In genomic region chr22:38294193-38294592, GRCh38 we compare ENCODE assay signal across 21 cellular contexts. TPM values are rescaled to one million over a fixed set of nuclear protein-coding genes. Genes with fewer than 3 reads are reported as not detected.
DNase-seq lines count a peak whose midpoint lies in the region; ATAC-seq and TF ChIP-seq lines count a peak whose summit lies in the region.
"Had no signal": no experiment of that assay in that cellular context is flagged by ENCODE, and none has a peak within 500 bp of the region (broad histone marks: within the 10 kb centered on the region; RNA-seq: fewer than 3 reads in every experiment).

No MANE protein-coding gene starts in this region.

- no peak overlapping the region for H3K27ac Mint-ChIP-seq in MCF 10A (ENCODE audit: low read depth, unreplicated experiment)
- peak overlapping the region; percentile 19 for H3K27ac Mint-ChIP-seq in T-helper 17 cell
- peak overlapping the region; percentile 75 for H3K27ac Mint-ChIP-seq in endodermal cell

- H3K9me3 ChIP-seq in breast epithelium, result no peaks in the 10 kb centered on the region
- H3K9me3 ChIP-seq in T-helper 17 cell (ENCODE audit: control insufficient read depth, low read length, poor library complexity, severe bottlenecking), result no peaks in the 10 kb centered on the region
- no peaks in the 10 kb centered on the region for H3K9me3 ChIP-seq in endodermal cell (ENCODE audit: control insufficient read depth, low read length)
- H3K9me3 ChIP-seq in gastrocnemius medialis, result no peaks in the 10 kb centered on the region
- no peaks in the 10 kb centered on the region for H3K9me3 ChIP-seq in upper lobe of right lung
- no peaks in the 10 kb centered on the region for H3K9me3 ChIP-seq in stomach
- H3K9me3 ChIP-seq: suprapubic skin had no signal

- H3K4me3 ChIP-seq in breast epithelium (no peak overlapping the region), endodermal cell (ENCODE audit: low read length) (no peak overlapping the region), gastrocnemius medialis (no peak overlapping the region), upper lobe of right lung (no peak overlapping the region), stomach (no peak overlapping the region)
- H3K4me3 ChIP-seq: suprapubic skin had no signal

- intact Hi-C loops in breast epithelium (cut with DNase I; ENCODE audit: low total_unique reads) (no loop called here), MCF 10A (cut with micrococcal nuclease) (no loop called here), gastrocnemius medialis (cut with DNase I; ENCODE audit: low total_unique reads) (no loop called here), posterior cingulate gyrus (cut with DNase I) (no loop called here), upper lobe of right lung (cut with DNase I) (no loop called here), stomach (cut with DNase I; ENCODE audit: low total_unique reads) (no loop called here)

- H3K27me3 Mint-ChIP-seq in MCF 10A (ENCODE audit: insufficient read depth, unreplicated experiment) (no peaks in the 10 kb centered on the region), T-helper 17 cell (no peaks in the 10 kb centered on the region), endodermal cell (ENCODE audit: insufficient read depth) (no peaks in the 10 kb centered on the region)
- H3K27me3 Mint-ChIP-seq: stimulated activated naive B cell treated with anti-CD40 and anti-IgM and Interleukin-4, amounts not matched to agents 10 μg/mL and 1 μg/mL and 100 μg/mL, for 72 hours had no signal

- no peaks in the 10 kb centered on the region for H3K27me3 ChIP-seq in breast epithelium
- H3K27me3 ChIP-seq in endodermal cell (ENCODE audit: control insufficient read depth, insufficient read depth, low read length, poor library complexity, severe bottlenecking), result no peaks in the 10 kb centered on the region
- H3K27me3 ChIP-seq in gastrocnemius medialis, result no peaks in the 10 kb centered on the region
- H3K27me3 ChIP-seq in upper lobe of right lung, result no peaks in the 10 kb centered on the region
- no peaks in the 10 kb centered on the region for H3K27me3 ChIP-seq in stomach
- H3K27me3 ChIP-seq: suprapubic skin had no signal

- CTCF ChIA-PET in MCF 10A (lab: Yijun Ruan, JAX), result no interaction called here

- H3K4me3 Mint-ChIP-seq in MCF 10A (ENCODE audit: unreplicated experiment), result no peak overlapping the region
- H3K4me3 Mint-ChIP-seq in T-helper 17 cell, result no peak overlapping the region
- H3K4me3 Mint-ChIP-seq in endodermal cell, result no peak overlapping the region
- H3K4me3 Mint-ChIP-seq: activated T-cell treated with anti-CD3 and anti-CD28 coated beads, Interleukin-2, amount 50 U/mL, for 4 hours; stimulated activated naive B cell treated with anti-CD40 and anti-IgM and Interleukin-4, amounts not matched to agents 10 μg/mL and 1 μg/mL and 100 μg/mL, for 72 hours had no signal

- WGBS in endodermal cell (ENCODE audit: insufficient coverage in 1 of 2, insufficient read length in 1 of 2), 2 experiments, result 93 to 97% methylated on average over 9 to 26 of the region's 26 CpGs
- WGBS in stomach, 5 donors, result 94 to 96% (median 95%) methylated on average over 15 to 26 of the region's 26 CpGs

- TF ChIP-seq EP300 in stomach (IDR thresholded peaks at IDR 0.05), result no peak

- no peak for TF ChIP-seq CTCF in breast epithelium (IDR thresholded peaks at IDR 0.05)
- no peak for TF ChIP-seq CTCF in MCF 10A (IDR thresholded peaks at IDR 0.05; ENCODE audit: unreplicated experiment)
- TF ChIP-seq CTCF in endodermal cell (conservative IDR thresholded peaks at IDR 0.05), result no peak
- TF ChIP-seq CTCF in gastrocnemius medialis (IDR thresholded peaks at IDR 0.05 in 4 of 5, conservative IDR thresholded peaks at IDR 0.05 in 1 of 5), result no peak
- TF ChIP-seq CTCF in upper lobe of right lung (IDR thresholded peaks at IDR 0.05), result no peak
- TF ChIP-seq CTCF in stomach (IDR thresholded peaks at IDR 0.05), result no peak

- TF ChIP-seq POLR2A in breast epithelium (IDR thresholded peaks at IDR 0.05), result no peak
- no peak for TF ChIP-seq POLR2A in gastrocnemius medialis (IDR thresholded peaks at IDR 0.05)
- no peak for TF ChIP-seq POLR2A in stomach (IDR thresholded peaks at IDR 0.05)

- BruUV-seq in MCF 10A (replicated peaks; lab: Mats Ljungman, UMichigan), result no TSS peak

- peak overlapping the region; percentile 97 for H3K27ac ChIP-seq in breast epithelium
- no peak overlapping the region for H3K27ac ChIP-seq in endodermal cell (ENCODE audit: low read depth, low read length)
- peak overlapping the region; percentile 61 to 72 (median 70) for H3K27ac ChIP-seq in gastrocnemius medialis
- no peak overlapping the region for H3K27ac ChIP-seq in upper lobe of right lung
- H3K27ac ChIP-seq in stomach, result peak overlapping the region in 2 of 5 donors; percentile 44 to 75

- peaks cover 0 to 8% of the 10 kb centered on the region in 2 donors for H3K4me1 ChIP-seq in breast epithelium
- no peaks in the 10 kb centered on the region for H3K4me1 ChIP-seq in endodermal cell (ENCODE audit: control insufficient read depth, insufficient read depth, low read length)
- peaks cover 7 to 12% of the 10 kb centered on the region in 2 donors for H3K4me1 ChIP-seq in gastrocnemius medialis
- H3K4me1 ChIP-seq in upper lobe of right lung, result no peaks in the 10 kb centered on the region
- peaks cover 0 to 23% (median 9%) of the 10 kb centered on the region in 4 donors for H3K4me1 ChIP-seq in stomach

- H3K36me3 ChIP-seq in breast epithelium (peaks cover 7% of the 10 kb centered on the region), endodermal cell (ENCODE audit: control insufficient read depth, insufficient read depth, low read length) (peaks cover 91% of the 10 kb centered on the region), gastrocnemius medialis (peaks cover 0 to 84% of the 10 kb centered on the region in 2 donors), upper lobe of right lung (peaks cover 75% of the 10 kb centered on the region), stomach (peaks cover 75 to 93% (median 91%) of the 10 kb centered on the region in 4 donors)

- H3K36me3 Mint-ChIP-seq in MCF 10A (ENCODE audit: insufficient read depth, unreplicated experiment) (peaks cover 95% of the 10 kb centered on the region), T-helper 17 cell (ENCODE audit: low read depth) (no peaks in the 10 kb centered on the region), endodermal cell (ENCODE audit: low read depth) (peaks cover 64% of the 10 kb centered on the region)

- H3K9me3 Mint-ChIP-seq in MCF 10A (ENCODE audit: unreplicated experiment), result no peaks in the 10 kb centered on the region
- no peaks in the 10 kb centered on the region for H3K9me3 Mint-ChIP-seq in endodermal cell
- H3K9me3 Mint-ChIP-seq: activated T-cell treated with anti-CD3 and anti-CD28 coated beads, Interleukin-2, amount 50 U/mL, for 4 hours; stimulated activated naive B cell treated with anti-CD40 and anti-IgM and Interleukin-4, amounts not matched to agents 10 μg/mL and 1 μg/mL and 100 μg/mL, for 72 hours had no signal

- ATAC-seq in T-helper 17 cell (no peak), gastrocnemius medialis (no peak), upper lobe of right lung (no peak)
- ATAC-seq: activated T-cell treated with anti-CD3 and anti-CD28 coated beads, Interleukin-2, amount 50 U/mL, for 4 hours; stimulated activated naive B cell treated with anti-CD40 and anti-IgM and Interleukin-4, amounts not matched to agents 10 μg/mL and 1 μg/mL and 100 μg/mL, for 72 hours had no signal

- DNase-seq in breast epithelium (ENCODE audit: low spot score in 2 of 2) (no peak), MCF 10A (ENCODE audit: unreplicated experiment) (no peak), T-helper 17 cell (no peak), endodermal cell (no peak), gastrocnemius medialis (no peak), posterior cingulate gyrus (no peak), upper lobe of right lung (no peak), stomach (no peak)
- DNase-seq: 8988T; activated CD4-positive, CD25-positive, alpha-beta regulatory T cell; activated gamma-delta T cell; activated T-cell treated with anti-CD3 and anti-CD28 coated beads, Interleukin-2, amount 50 U/mL, for 4 hours; C1 segment of cervical spinal cord; COR-L47; islet precursor cell; NCI-H1092 treated with DMSO at 0.1 percent for 48 hours; NCI-H1694 treated with DMSO at 0.1 percent for 48 hours; NCI-H510A; stimulated activated naive B cell treated with anti-CD40 and anti-IgM and Interleukin-4, amounts not matched to agents 10 μg/mL and 1 μg/mL and 100 μg/mL, for 72 hours; T-helper 1 cell had no signal

- POLR2A ChIA-PET in MCF 10A (lab: Yijun Ruan, JAX), result interaction anchor here (5.3 kb wide), 1 partner anchor 10 kb away, joined by 30 read pairs; no protein-coding TSS in a partner anchor

- in situ Hi-C loops in gastrocnemius medialis (cut with MboI; ENCODE audit: low sequenced_read_pairs in 4 of 4), result no loop called here

- no peak overlapping the region for H3K9ac ChIP-seq in endodermal cell (ENCODE audit: extremely low read depth, low read length, poor library complexity, severe bottlenecking)

- H3K4me1 Mint-ChIP-seq in MCF 10A (ENCODE audit: insufficient read depth, unreplicated experiment) (peaks cover 25% of the 10 kb centered on the region), T-helper 17 cell (no peaks in the 10 kb centered on the region), endodermal cell (no peaks in the 10 kb centered on the region)

RNA-seq across cellular contexts. Expression of gene TMEM184B, which starts 21.4 kb away (rescaled TPM):
- total RNA-seq in breast epithelium, result 10 to 100 TPM; 30.6 to 49.5 (median 42.4) TPM
- 58.7 and 69.1 TPM in 2 replicates for total RNA-seq in MCF 10A (2022)
- total RNA-seq in T-helper 17 cell, result 10 to 100 TPM; 53.3 TPM
- 10 to 100 TPM; 55.4 to 57.6 TPM for total RNA-seq in endodermal cell
- 56.1 TPM for polyA plus RNA-seq in endodermal cell (2013, experiment 1 of 2)
- 47.2 TPM for polyA plus RNA-seq in endodermal cell (2013, experiment 2 of 2)
- total RNA-seq in gastrocnemius medialis, result 10 to 100 TPM; 25.4 to 40.7 (median 31.2) TPM
- 79.2 TPM for total RNA-seq in upper lobe of right lung
- total RNA-seq in stomach, result 100 to 1,000 TPM in 1 of 5 donors, 10 to 100 TPM in 4; 27.0 to 110 (median 75.9) TPM
- polyA plus RNA-seq in stomach, result 10 to 100 TPM in 2 of 3 donors, 1 to 10 TPM in 1; 10.0 to 13.8 (median 10.8) TPM

RNA-seq across cellular contexts. Expression of gene CSNK1E, which starts 23.0 kb away (rescaled TPM):
- 100 to 1,000 TPM in 2 of 3 donors, 10 to 100 TPM in 1; 83.0 to 147 (median 117) TPM for total RNA-seq in breast epithelium
- 354 and 425 TPM in 2 replicates for total RNA-seq in MCF 10A (2022)
- 100 to 1,000 TPM; 157 to 174 TPM for total RNA-seq in T-helper 17 cell
- total RNA-seq in endodermal cell, result 100 to 1,000 TPM; 224 to 229 TPM
- 167 TPM for polyA plus RNA-seq in endodermal cell (2013, experiment 1 of 2)
- polyA plus RNA-seq in endodermal cell (2013, experiment 2 of 2), result 148 TPM
- 10 to 100 TPM; 29.8 to 66.3 (median 40.3) TPM for total RNA-seq in gastrocnemius medialis
- total RNA-seq in upper lobe of right lung, result 115 TPM
- 100 to 1,000 TPM in 2 of 5 donors, 10 to 100 TPM in 3; 19.4 to 135 (median 93.9) TPM for total RNA-seq in stomach
- polyA plus RNA-seq in stomach, result 10 to 100 TPM; 47.5 to 69.3 (median 66.9) TPM

Comparison
In these comparisons a context has a peak if more than half of its experiments do, and no peak if none do; other contexts are left out.
1. H3K27ac ChIP-seq: peak in breast epithelium (2 of 2) and gastrocnemius medialis (4 of 4); none in endodermal cell (single experiment) and upper lobe of right lung (single experiment).